1 cellular context compared by ENCODE assay signal in genomic region chr3:168097381-168097780, GRCh38.
TF ChIP-seq lines count a peak whose summit lies in the region.

No MANE protein-coding gene starts in this region.

TF ChIP-seq in HepG2, 621 proteins besides CTCF, POLR2A, EP300 and RAD21:
- TF ChIP-seq HOXA9 (CRISPR knock-in tag; IDR thresholded peaks at IDR 0.05; ENCODE audit: borderline replicate concordance) (no peak), DRAP1 (CRISPR knock-in tag; IDR thresholded peaks at IDR 0.05) (no peak), ZBTB7A (CRISPR knock-in tag; IDR thresholded peaks at IDR 0.05) (no peak), SRSF4 (IDR thresholded peaks at IDR 0.05; ENCODE audit: low read depth, low read length, poor library complexity, severe bottlenecking) (no peak), CSRNP1 (CRISPR knock-in tag; IDR thresholded peaks at IDR 0.05) (no peak), HOXA7 (CRISPR knock-in tag; IDR thresholded peaks at IDR 0.05) (no peak), PLSCR1 (CRISPR knock-in tag; IDR thresholded peaks at IDR 0.05; ENCODE audit: borderline replicate concordance) (no peak), GATAD1 (CRISPR knock-in tag; IDR thresholded peaks at IDR 0.05) (no peak), SPEN (CRISPR knock-in tag; IDR thresholded peaks at IDR 0.05; ENCODE audit: low read depth) (no peak), HDAC6 (IDR thresholded peaks at IDR 0.05; ENCODE audit: low read depth, low read length) (no peak), FOSL2 (CRISPR knock-in tag; IDR thresholded peaks at IDR 0.05) (no peak), ARID4A (CRISPR knock-in tag; IDR thresholded peaks at IDR 0.05; ENCODE audit: borderline replicate concordance) (no peak)
TF ChIP-seq in HepG2: peak in this region for 0.
